ENCODE assay signal across 1 cellular context in the genomic region with DNA sequence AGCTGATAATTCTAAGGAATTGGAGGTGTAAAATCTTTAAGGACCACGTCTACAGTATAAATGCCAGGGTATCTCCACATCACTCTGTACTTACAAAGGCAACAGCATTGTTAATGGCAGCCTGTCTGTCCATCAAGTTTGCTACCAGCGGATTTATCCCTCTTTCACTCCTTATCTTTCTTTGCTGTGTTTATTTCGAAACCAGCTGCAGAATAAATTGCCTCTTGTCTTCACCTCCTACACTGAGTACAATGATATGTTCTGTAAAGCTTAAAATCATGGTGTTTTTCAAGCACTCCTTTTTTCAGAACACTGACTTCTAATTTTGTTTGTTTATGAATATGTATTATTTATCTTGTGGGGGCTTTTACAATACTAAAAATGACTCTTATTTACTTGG.
TF ChIP-seq lines count a peak whose summit lies in the region.

No MANE protein-coding gene starts in this region.

TF ChIP-seq in H1, 55 proteins besides CTCF, POLR2A, EP300 and RAD21:
- TF ChIP-seq CHD7 (IDR thresholded peaks at IDR 0.05; ENCODE audit: insufficient replicate concordance, low read length), result no peak
- TF ChIP-seq SP1 (IDR thresholded peaks at IDR 0.05; ENCODE audit: low read depth, low read length), result no peak
- no peak for TF ChIP-seq BRCA1 (IDR thresholded peaks at IDR 0.05; ENCODE audit: low read depth, low read length)
- TF ChIP-seq ZNF274 (IDR thresholded peaks at IDR 0.05; ENCODE audit: borderline replicate concordance, extremely low read depth, low read length), result no peak
- TF ChIP-seq CHD1 (IDR thresholded peaks at IDR 0.05; ENCODE audit: low read depth, low read length), result no peak
- no peak for TF ChIP-seq SIX5 (IDR thresholded peaks at IDR 0.05; ENCODE audit: low read depth, low read length)
- TF ChIP-seq SP4 (IDR thresholded peaks at IDR 0.05; ENCODE audit: low read length), result no peak
- TF ChIP-seq RBBP5 (IDR thresholded peaks at IDR 0.05; ENCODE audit: borderline replicate concordance, low read depth, low read length), result no peak
- TF ChIP-seq RXRA (IDR thresholded peaks at IDR 0.05; ENCODE audit: insufficient read depth, low read depth, low read length), result no peak
- TF ChIP-seq SRF (IDR thresholded peaks at IDR 0.05; ENCODE audit: low read depth, low read length), result no peak
- TF ChIP-seq JUND (IDR thresholded peaks at IDR 0.05; ENCODE audit: low read length), result no peak
- TF ChIP-seq HDAC6 (IDR thresholded peaks at IDR 0.05; ENCODE audit: low read depth, low read length), result no peak
- TF ChIP-seq POLR2AphosphoS5 (IDR thresholded peaks at IDR 0.05; ENCODE audit: low read depth, low read length), result no peak
- TF ChIP-seq CHD2 (IDR thresholded peaks at IDR 0.05; ENCODE audit: low read length), result no peak
- no peak for TF ChIP-seq SAP30 (IDR thresholded peaks at IDR 0.05; ENCODE audit: insufficient read depth, insufficient replicate concordance, low read length)
- no peak for TF ChIP-seq SUZ12 (IDR thresholded peaks at IDR 0.05; ENCODE audit: low read length)
